8 cellular contexts compared by ENCODE assay signal in the genomic region with DNA sequence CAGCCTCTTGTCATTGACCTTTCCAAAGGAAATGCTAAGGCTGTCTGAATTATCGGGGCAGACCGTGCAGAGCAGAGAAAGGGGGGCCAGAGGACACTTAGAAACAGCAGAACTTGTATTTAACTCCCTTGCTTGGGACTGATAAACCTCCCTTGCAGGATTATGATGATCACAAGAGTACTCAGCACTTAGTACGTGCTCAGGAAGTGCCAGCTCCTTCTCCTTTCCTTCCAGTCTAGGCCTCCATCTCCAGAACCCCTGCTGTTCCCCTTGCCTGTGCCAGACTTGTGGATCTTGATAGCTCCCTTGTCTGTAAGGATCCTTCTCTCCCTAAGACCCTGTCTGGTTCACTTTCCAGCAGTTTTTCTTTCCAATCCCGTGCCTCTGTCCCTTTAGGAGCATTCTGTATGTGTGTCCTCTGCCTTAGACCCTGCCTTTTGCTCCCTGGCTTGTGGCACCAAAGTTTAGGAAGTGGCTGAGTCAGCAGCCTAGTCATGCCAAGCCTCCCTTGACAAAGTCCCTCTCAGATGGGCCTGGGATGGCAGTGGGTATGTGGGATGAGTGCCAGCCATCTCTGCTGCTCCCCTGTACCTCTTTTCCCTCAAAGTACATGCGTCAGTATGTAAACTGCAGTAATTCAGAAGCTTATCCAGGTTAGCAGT. TPM values are rescaled to one million over a fixed set of nuclear protein-coding genes. Genes with fewer than 3 reads are reported as not detected.
DNase-seq lines count a peak whose midpoint lies in the region; TF ChIP-seq lines count a peak whose summit lies in the region.

No MANE protein-coding gene starts in this region.

- peaks cover 5% of the 10 kb centered on the region for H3K36me3 Mint-ChIP-seq in activated CD4-positive, alpha-beta T cell treated with anti-CD3 and anti-CD28 coated beads, Interleukin-2, amount 10 ng/mL, durations not matched to agents 24 days and 14 days (ENCODE audit: low read depth)

- H3K9me3 ChIP-seq in NT2/D1 (ENCODE audit: insufficient read depth, low read length): 0 out of 2 replicates have a peak, but pooled peaks cover 2% of the 10 kb centered on the region
- no peaks in the 10 kb centered on the region for H3K9me3 ChIP-seq in colonic mucosa
- no peaks in the 10 kb centered on the region for H3K9me3 ChIP-seq in mesodermal cell (ENCODE audit: control insufficient read depth, low read length)
- H3K9me3 ChIP-seq in uterus: no peaks in the 10 kb centered on the region

- intact Hi-C loops in activated CD4-positive, alpha-beta T cell treated with anti-CD3 and anti-CD28 coated beads, Interleukin-2, amount 10 ng/mL, durations not matched to agents 24 days and 14 days (cut with micrococcal nuclease): loop anchor here (10.0 kb wide), 1 partner anchor 429 kb away; no protein-coding TSS in a partner anchor
- intact Hi-C loops in colonic mucosa (cut with DNase I): no loop called here
- intact Hi-C loops in uterus (cut with DNase I; ENCODE audit: low total_unique reads): loop anchor here (10.0 kb wide), 1 partner anchor 169 kb away; no protein-coding TSS in a partner anchor

- peaks cover 21% of the 10 kb centered on the region for H3K4me1 Mint-ChIP-seq in activated CD4-positive, alpha-beta T cell treated with anti-CD3 and anti-CD28 coated beads, Interleukin-2, amount 10 ng/mL, durations not matched to agents 24 days and 14 days

- no peaks in the 10 kb centered on the region for H3K4me1 ChIP-seq in NT2/D1 (ENCODE audit: insufficient read depth, insufficient read length)
- H3K4me1 ChIP-seq in colonic mucosa: peaks cover 3% of the 10 kb centered on the region
- H3K4me1 ChIP-seq in mesodermal cell (ENCODE audit: control insufficient read depth, insufficient read depth, low read length, poor library complexity, severe bottlenecking): peaks cover 21% of the 10 kb centered on the region
- H3K4me1 ChIP-seq in uterus: no peaks in the 10 kb centered on the region

- TF ChIP-seq CTCF in colonic mucosa (IDR thresholded peaks at IDR 0.05) (no peak), uterus (IDR thresholded peaks at IDR 0.05) (no peak)

- H3K27ac Mint-ChIP-seq in activated CD4-positive, alpha-beta T cell treated with anti-CD3 and anti-CD28 coated beads, Interleukin-2, amount 10 ng/mL, durations not matched to agents 24 days and 14 days: peak overlapping the region; percentile 78

- no peaks in the 10 kb centered on the region for H3K9me3 Mint-ChIP-seq in activated CD4-positive, alpha-beta T cell treated with anti-CD3 and anti-CD28 coated beads, Interleukin-2, amount 10 ng/mL, durations not matched to agents 24 days and 14 days

- H3K27me3 Mint-ChIP-seq in activated CD4-positive, alpha-beta T cell treated with anti-CD3 and anti-CD28 coated beads, Interleukin-2, amount 10 ng/mL, durations not matched to agents 24 days and 14 days: peaks cover 20% of the 10 kb centered on the region

- peak overlapping the region; percentile 84 for H3K4me3 Mint-ChIP-seq in activated CD4-positive, alpha-beta T cell treated with anti-CD3 and anti-CD28 coated beads, Interleukin-2, amount 10 ng/mL, durations not matched to agents 24 days and 14 days

- H3K4me3 ChIP-seq in NT2/D1 (ENCODE audit: insufficient read length, low read depth) (peak overlapping the region; percentile 84), colonic mucosa (peak overlapping the region; percentile 90), mesodermal cell (ENCODE audit: extremely low read depth, insufficient read depth, low read length, poor library complexity, severe bottlenecking) (peak overlapping the region; percentile 68), uterus (peak overlapping the region; percentile 57 to 75)

- H3K36me3 ChIP-seq in NT2/D1 (ENCODE audit: insufficient read depth, insufficient read length, low read length): peaks cover 9% of the 10 kb centered on the region
- H3K36me3 ChIP-seq in colonic mucosa: no peaks in the 10 kb centered on the region
- peaks cover 10% of the 10 kb centered on the region for H3K36me3 ChIP-seq in mesodermal cell (ENCODE audit: control insufficient read depth, insufficient read depth, low read length)
- no peaks in the 10 kb centered on the region for H3K36me3 ChIP-seq in uterus

- H3K27ac ChIP-seq in colonic mucosa (peak overlapping the region; percentile 64), mesodermal cell (ENCODE audit: low read depth, low read length, severe bottlenecking) (no peak overlapping the region), uterus (peak overlapping the region; percentile 37 to 74)

- DNase-seq in activated CD4-positive, alpha-beta T cell treated with anti-CD3 and anti-CD28 coated beads, Interleukin-2, amount 10 ng/mL, durations not matched to agents 24 days and 14 days: no peak
- DNase-seq in activated CD4-positive, alpha-beta T cell treated with anti-CD3 and anti-CD28 coated beads for 4 hours: no peak
- DNase-seq in NT2/D1 (ENCODE audit: low read depth, low spot score): no peak
- no peak for DNase-seq in colonic mucosa
- DNase-seq in uterus: no peak
- DNase-seq in NCI-H345 treated with DMSO at 0.1 percent for 48 hours (lab: John Stamatoyannopoulos, UW; ENCODE audit: unreplicated experiment): no peak
- DNase-seq in NCI-H146 treated with DMSO at 0.1 percent for 48 hours (lab: John Stamatoyannopoulos, UW; ENCODE audit: unreplicated experiment): no peak

- 11 to 31% methylated on average over 4 to 5 of the region's 5 CpGs for WGBS in mesodermal cell (ENCODE audit: insufficient coverage in 2 of 2), 2 experiments

- H3K9ac ChIP-seq in NT2/D1 (ENCODE audit: insufficient read length, low read depth): peak overlapping the region; percentile 92
- peak overlapping the region; percentile 80 to 96 for H3K9ac ChIP-seq in colonic mucosa (ENCODE audit: low read depth in 2 of 2, low read length in 2 of 2)

- no peak for TF ChIP-seq POLR2A in uterus (IDR thresholded peaks at IDR 0.05)

- H3K27me3 ChIP-seq in NT2/D1 (ENCODE audit: insufficient read depth, insufficient read length) (no peaks in the 10 kb centered on the region), colonic mucosa (no peaks in the 10 kb centered on the region), uterus (no peaks in the 10 kb centered on the region)

RNA-seq across cellular contexts. Expression of gene SORD, which starts 0.8 kb away (rescaled TPM):
- 28.0 and 28.9 TPM in 2 replicates for total RNA-seq in activated CD4-positive, alpha-beta T cell treated with anti-CD3 and anti-CD28 coated beads, Interleukin-2, amount 10 ng/mL, durations not matched to agents 24 days and 14 days
- total RNA-seq in colonic mucosa (10 to 100 TPM; 15.1 to 44.2 TPM), uterus (10 to 100 TPM in 3 of 4 donors, 1 to 10 TPM in 1; 4.9 to 30.6 (median 19.3) TPM)
- 49.9 TPM for polyA plus RNA-seq in mesodermal cell (2013, experiment 1 of 2)
- polyA plus RNA-seq in mesodermal cell (2013, experiment 2 of 2): 41.8 TPM
